ENCODE assay signal across 1 cellular context in genomic region chr14:104561661-104562495, GRCh38.
TF ChIP-seq lines count a peak whose summit lies in the region.

No MANE protein-coding gene starts in this region.

TF ChIP-seq in H1, 55 proteins besides CTCF, POLR2A, EP300 and RAD21:
- TF ChIP-seq TCF12 (IDR thresholded peaks at IDR 0.05; ENCODE audit: low read depth, low read length): no peak
- TF ChIP-seq MAX (IDR thresholded peaks at IDR 0.05): no peak
- no peak for TF ChIP-seq CTBP2 (IDR thresholded peaks at IDR 0.05; ENCODE audit: borderline replicate concordance, insufficient read depth, insufficient read length, low read length)
- no peak for TF ChIP-seq RFX5 (IDR thresholded peaks at IDR 0.05; ENCODE audit: borderline replicate concordance, low read depth, low read length)
